26 cellular contexts compared by ENCODE assay signal in genomic region chr18:3727260-3727659, GRCh38.
"Had no signal": no experiment of that assay in that cellular context is flagged by ENCODE, and none has a peak within 500 bp of the region (broad histone marks: within the 10 kb centered on the region; RNA-seq: fewer than 3 reads in every experiment).

No MANE protein-coding gene starts in this region.

- ATAC-seq: esophagus mucosa; gastrocnemius medialis; left ventricle myocardium superior; natural killer cell; psoas muscle; sciatic nerve; stimulated activated effector memory CD8-positive, alpha-beta T cell treated with anti-CD3 and anti-CD28 coated beads, Interleukin-12 subunit alpha, Interleukin-12 subunit beta, amount 100 ng/mL, for 72 hours had no signal

- H3K27ac Mint-ChIP-seq: memory B cell; natural killer cell; stimulated activated effector memory CD8-positive, alpha-beta T cell treated with anti-CD3 and anti-CD28 coated beads, Interleukin-12 subunit alpha, Interleukin-12 subunit beta, amount 100 ng/mL, for 72 hours had no signal

- H3K9me3 Mint-ChIP-seq: natural killer cell; stimulated activated effector memory CD8-positive, alpha-beta T cell treated with anti-CD3 and anti-CD28 coated beads, Interleukin-12 subunit alpha, Interleukin-12 subunit beta, amount 100 ng/mL, for 72 hours had no signal

- DNase-seq: dorsolateral prefrontal cortex; effector CD4-positive, alpha-beta T cell; foreskin fibroblast; gastrocnemius medialis; head of caudate nucleus; left ventricle myocardium superior; natural killer cell; occipital lobe; ovary; posterior cingulate gyrus; psoas muscle; retina; stimulated activated CD4-positive, alpha-beta T cell treated with anti-CD3 and anti-CD28 coated beads, Interleukin-2, amount 100 ng/mL, for 24 hours; stimulated activated CD4-positive, alpha-beta T cell treated with anti-CD3 and anti-CD28 coated beads, Interleukin-4, amount 100 ng/mL, for 24 hours; stimulated activated naive CD4-positive, alpha-beta T cell treated with Interleukin-2 at 50 U/mL for 16 hours; stomach; trophoblast cell had no signal

- H3K27ac ChIP-seq: coronary artery, epithelial cell of prostate, gastrocnemius medialis, ovary, psoas muscle, stomach, thyroid gland had no signal

- H3K4me3 ChIP-seq: coronary artery, dorsolateral prefrontal cortex, gastrocnemius medialis, lung, ovary, psoas muscle, stomach, thyroid gland had no signal

- H3K4me3 Mint-ChIP-seq: memory B cell; natural killer cell; stimulated activated effector memory CD8-positive, alpha-beta T cell treated with anti-CD3 and anti-CD28 coated beads, Interleukin-12 subunit alpha, Interleukin-12 subunit beta, amount 100 ng/mL, for 72 hours had no signal

- H3K9me3 ChIP-seq: gastrocnemius medialis, ovary, psoas muscle, stomach, thyroid gland had no signal

- FAIRE-seq: keratinocyte had no signal

- H3K4me1 Mint-ChIP-seq: stimulated activated effector memory CD8-positive, alpha-beta T cell treated with anti-CD3 and anti-CD28 coated beads, Interleukin-12 subunit alpha, Interleukin-12 subunit beta, amount 100 ng/mL, for 72 hours had no signal

- H3K27me3 ChIP-seq: dorsolateral prefrontal cortex, gastrocnemius medialis, ovary, stomach, thyroid gland had no signal

- H3K4me1 ChIP-seq: psoas muscle had no signal

- H3K36me3 ChIP-seq: gastrocnemius medialis, ovary, stomach, thyroid gland had no signal

- H3K36me3 Mint-ChIP-seq: memory B cell; natural killer cell; stimulated activated effector memory CD8-positive, alpha-beta T cell treated with anti-CD3 and anti-CD28 coated beads, Interleukin-12 subunit alpha, Interleukin-12 subunit beta, amount 100 ng/mL, for 72 hours had no signal
